In the genomic region with DNA sequence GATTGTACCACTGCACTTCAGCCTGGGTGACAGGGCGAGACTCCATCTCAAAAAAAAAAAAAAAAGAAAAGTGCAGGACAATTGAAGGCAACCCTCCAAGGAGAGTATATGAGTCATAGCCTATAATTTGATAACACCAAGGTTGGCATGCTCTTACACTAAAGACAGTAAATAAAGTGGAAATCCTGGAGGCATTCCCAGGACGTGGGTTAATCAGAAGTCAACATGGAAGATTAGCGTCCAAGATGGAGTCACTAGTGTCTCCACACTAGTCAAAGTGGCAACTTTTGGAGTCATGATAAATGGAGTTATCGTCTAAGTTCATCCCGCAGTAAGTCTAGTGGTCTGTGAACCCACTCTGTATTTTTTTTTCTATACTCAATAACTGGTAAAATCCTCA, we compare ENCODE assay signal across 2 cellular contexts.
A peak's percentile ranks its signal among the peaks of the same experiment; 100 is the strongest.
TF ChIP-seq lines count a peak whose summit lies in the region.

No MANE protein-coding gene starts in this region.

TF ChIP-seq in A549, 52 proteins besides CTCF, POLR2A, EP300 and RAD21:
- TF ChIP-seq HOXB5 (CRISPR knock-in tag; IDR thresholded peaks at IDR 0.05) (peak; percentile 63; the same call in 1 of the 2 replicates), SREBF2 (IDR thresholded peaks at IDR 0.05) (no peak), ZSCAN20 (CRISPR knock-in tag; IDR thresholded peaks at IDR 0.05) (0 out of 2 replicates have a peak, but pooled peaks have one; percentile 37), RNF2 (IDR thresholded peaks at IDR 0.05; ENCODE audit: borderline replicate concordance, low read depth) (no peak), TFCP2L1 (CRISPR knock-in tag; IDR thresholded peaks at IDR 0.05) (no peak)
- TF ChIP-seq, protein P1, sequence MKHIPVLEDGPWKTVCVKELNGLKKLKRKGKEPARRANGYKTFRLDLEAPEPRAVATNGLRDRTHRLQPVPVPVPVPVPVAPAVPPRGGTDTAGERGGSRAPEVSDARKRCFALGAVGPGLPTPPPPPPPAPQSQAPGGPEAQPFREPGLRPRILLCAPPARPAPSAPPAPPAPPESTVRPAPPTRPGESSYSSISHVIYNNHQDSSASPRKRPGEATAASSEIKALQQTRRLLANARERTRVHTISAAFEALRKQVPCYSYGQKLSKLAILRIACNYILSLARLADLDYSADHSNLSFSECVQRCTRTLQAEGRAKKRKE (CRISPR knock-in tag; IDR thresholded peaks at IDR 0.05; ENCODE audit: low read depth) = no peak

TF ChIP-seq in HepG2, 621 proteins besides CTCF, POLR2A, EP300 and RAD21:
- TF ChIP-seq ZNF768 (CRISPR knock-in tag; IDR thresholded peaks at IDR 0.05) (no peak), SMYD3 (CRISPR knock-in tag; IDR thresholded peaks at IDR 0.05) (no peak), PAX8 (CRISPR knock-in tag; IDR thresholded peaks at IDR 0.05; ENCODE audit: borderline replicate concordance) (no peak), ZNF710 (CRISPR knock-in tag; IDR thresholded peaks at IDR 0.05; ENCODE audit: borderline replicate concordance) (no peak), MTF2 (CRISPR knock-in tag; IDR thresholded peaks at IDR 0.05; ENCODE audit: borderline replicate concordance) (no peak), ZNF281 (CRISPR knock-in tag; IDR thresholded peaks at IDR 0.05; ENCODE audit: borderline replicate concordance) (no peak), ZNF558 (CRISPR knock-in tag; IDR thresholded peaks at IDR 0.05; ENCODE audit: borderline replicate concordance) (no peak), RERE (CRISPR knock-in tag; IDR thresholded peaks at IDR 0.05; ENCODE audit: low read depth) (no peak), IRF2 (CRISPR knock-in tag; IDR thresholded peaks at IDR 0.05) (no peak), SOX5 (CRISPR knock-in tag; IDR thresholded peaks at IDR 0.05; ENCODE audit: borderline replicate concordance) (no peak), ZNF460 (CRISPR knock-in tag; IDR thresholded peaks at IDR 0.05; ENCODE audit: borderline replicate concordance) (no peak), ZFP36L1 (CRISPR knock-in tag; IDR thresholded peaks at IDR 0.05) (no peak), ZNF572 (CRISPR knock-in tag; IDR thresholded peaks at IDR 0.05) (no peak), AHR (CRISPR knock-in tag; IDR thresholded peaks at IDR 0.05) (no peak), FOSL2 (CRISPR knock-in tag; IDR thresholded peaks at IDR 0.05) (no peak), MAF1 (CRISPR knock-in tag; IDR thresholded peaks at IDR 0.05; ENCODE audit: borderline replicate concordance) (no peak), ZNF549 (CRISPR knock-in tag; IDR thresholded peaks at IDR 0.05) (no peak)
- TF ChIP-seq, protein P2, sequence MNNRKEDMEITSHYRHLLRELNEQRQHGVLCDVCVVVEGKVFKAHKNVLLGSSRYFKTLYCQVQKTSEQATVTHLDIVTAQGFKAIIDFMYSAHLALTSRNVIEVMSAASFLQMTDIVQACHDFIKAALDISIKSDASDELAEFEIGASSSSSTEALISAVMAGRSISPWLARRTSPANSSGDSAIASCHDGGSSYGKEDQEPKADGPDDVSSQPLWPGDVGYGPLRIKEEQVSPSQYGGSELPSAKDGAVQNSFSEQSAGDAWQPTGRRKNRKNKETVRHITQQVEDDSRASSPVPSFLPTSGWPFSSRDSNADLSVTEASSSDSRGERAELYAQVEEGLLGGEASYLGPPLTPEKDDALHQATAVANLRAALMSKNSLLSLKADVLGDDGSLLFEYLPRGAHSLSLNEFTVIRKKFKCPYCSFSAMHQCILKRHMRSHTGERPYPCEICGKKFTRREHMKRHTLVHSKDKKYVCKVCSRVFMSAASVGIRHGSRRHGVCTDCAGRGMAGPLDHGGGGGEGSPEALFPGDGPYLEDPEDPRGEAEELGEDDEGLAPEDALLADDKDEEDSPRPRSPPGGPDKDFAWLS (CRISPR knock-in tag; IDR thresholded peaks at IDR 0.05; ENCODE audit: borderline replicate concordance) = no peak
